ENCODE assay signal across 10 cellular contexts in the genomic region with DNA sequence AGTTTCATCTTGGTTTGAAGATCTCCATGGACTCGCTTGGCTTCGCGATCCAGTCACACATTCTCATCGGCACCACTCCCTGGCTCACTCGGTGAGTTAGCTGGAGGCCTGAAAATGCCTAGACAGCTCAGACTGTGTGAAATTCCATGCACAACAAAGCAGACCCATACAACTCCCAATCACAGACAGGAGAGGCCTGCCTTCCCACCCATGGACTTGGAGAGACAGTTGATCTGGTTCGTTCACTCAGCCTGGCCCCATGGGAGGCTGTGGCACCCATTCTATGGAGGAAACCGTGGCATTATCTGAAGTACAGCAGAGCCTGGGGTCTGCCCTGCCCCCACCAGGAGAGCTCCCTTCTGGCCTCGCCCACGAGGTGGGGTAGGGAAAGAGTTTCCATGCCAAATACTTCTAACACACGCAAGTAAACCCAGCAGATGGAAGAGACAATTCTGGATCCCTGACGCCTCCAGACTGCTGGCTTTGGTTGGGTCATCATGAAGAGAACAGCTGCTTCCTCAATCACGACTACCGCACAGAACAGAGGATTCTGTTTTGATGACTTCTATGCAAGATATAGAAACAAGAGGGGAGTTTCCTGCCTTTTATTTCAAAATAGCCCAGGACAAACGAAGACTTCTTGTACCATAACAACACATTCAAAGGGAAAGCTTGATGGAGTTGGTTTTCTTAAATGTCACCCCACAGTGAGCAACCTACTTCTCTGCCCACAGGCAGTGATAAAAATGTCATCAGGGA. TPM values are rescaled to one million over a fixed set of nuclear protein-coding genes. Genes with fewer than 3 reads are reported as not detected.
DNase-seq lines count a peak whose midpoint lies in the region; ATAC-seq and TF ChIP-seq lines count a peak whose summit lies in the region.
"Had no signal": no experiment of that assay in that cellular context is flagged by ENCODE, and none has a peak within 500 bp of the region (broad histone marks: within the 10 kb centered on the region; RNA-seq: fewer than 3 reads in every experiment).

No MANE protein-coding gene starts in this region.

- no peaks in the 10 kb centered on the region for H3K27me3 ChIP-seq in CD4-positive, CD25-positive, alpha-beta regulatory T cell (ENCODE audit: control insufficient read depth, insufficient read depth, low read length)
- no peaks in the 10 kb centered on the region for H3K27me3 ChIP-seq in neutrophil

- TF ChIP-seq CTCF in neutrophil (IDR thresholded peaks at IDR 0.05) = no peak

- peaks cover 23% of the 10 kb centered on the region for H3K36me3 Mint-ChIP-seq in CD4-positive, CD25-positive, alpha-beta regulatory T cell

- H3K27ac ChIP-seq in CD4-positive, CD25-positive, alpha-beta regulatory T cell (ENCODE audit: insufficient read depth, low read length, poor library complexity, severe bottlenecking) = peak overlapping the region; percentile 97
- H3K27ac ChIP-seq in neutrophil = peak overlapping the region; percentile 81

- DNase-seq in CD4-positive, CD25-positive, alpha-beta regulatory T cell = peak in 2 of 3 donors; percentile 50 to 68
- DNase-seq in MV-4-11 (lab: John Stamatoyannopoulos, UW) (peak; percentile 56), dermis blood vessel endothelial cell (peak; percentile 89), SW 1271 (lab: John Stamatoyannopoulos, UW) (no peak), HUDEP-2 (lab: John Stamatoyannopoulos, UW; ENCODE audit: unreplicated experiment in 76 of 76) (no peak), NCI-H2081 treated with DMSO at 0.1 percent for 48 hours (lab: John Stamatoyannopoulos, UW) (no peak)
- DNase-seq: cerebellar nuclear complex, NCI-H1436 treated with DMSO at 0.1 percent for 48 hours had no signal

- peak overlapping the region; percentile 59 for H3K4me3 ChIP-seq in CD4-positive, CD25-positive, alpha-beta regulatory T cell (ENCODE audit: low read depth, low read length)
- peak overlapping the region; percentile 3 to 28 for H3K4me3 ChIP-seq in neutrophil (ENCODE audit: low read depth in 1 of 2, low read length in 1 of 2)

- peaks cover 100% of the 10 kb centered on the region for H3K4me1 ChIP-seq in CD4-positive, CD25-positive, alpha-beta regulatory T cell (ENCODE audit: control insufficient read depth, insufficient read depth, low read length, poor library complexity, severe bottlenecking)
- H3K4me1 ChIP-seq in neutrophil (ENCODE audit: control insufficient read depth in 1 of 2, insufficient read depth in 1 of 2, low read depth in 1 of 2, low read length in 1 of 2) = peaks cover 45 to 48% of the 10 kb centered on the region in 2 experiments

- H3K27ac Mint-ChIP-seq in CD4-positive, CD25-positive, alpha-beta regulatory T cell = peak overlapping the region; percentile 86 to 97 (median 97)

- H3K27me3 Mint-ChIP-seq in CD4-positive, CD25-positive, alpha-beta regulatory T cell = no peaks in the 10 kb centered on the region

- peak; percentile 33 to 53 for ATAC-seq in CD4-positive, CD25-positive, alpha-beta regulatory T cell (ENCODE audit: low read depth in 2 of 2)
- no peak for ATAC-seq in GM21447 (IDR thresholded peaks at IDR 0.05; ENCODE audit: unreplicated experiment)

- H3K36me3 ChIP-seq in CD4-positive, CD25-positive, alpha-beta regulatory T cell (ENCODE audit: control insufficient read depth, insufficient read depth, low read length) = peaks cover 11% of the 10 kb centered on the region
- peaks cover 6% of the 10 kb centered on the region for H3K36me3 ChIP-seq in neutrophil

- H3K4me1 Mint-ChIP-seq in CD4-positive, CD25-positive, alpha-beta regulatory T cell = peaks cover 28 to 98% (median 84%) of the 10 kb centered on the region in 4 donors

- no peaks in the 10 kb centered on the region for H3K9me3 ChIP-seq in CD4-positive, CD25-positive, alpha-beta regulatory T cell (ENCODE audit: control insufficient read depth in 2 of 2, low read length in 2 of 2)
- H3K9me3 ChIP-seq in neutrophil = no peaks in the 10 kb centered on the region

- no peaks in the 10 kb centered on the region for H3K9me3 Mint-ChIP-seq in CD4-positive, CD25-positive, alpha-beta regulatory T cell

- peak overlapping the region; percentile 73 to 85 (median 80) for H3K4me3 Mint-ChIP-seq in CD4-positive, CD25-positive, alpha-beta regulatory T cell

RNA-seq across cellular contexts. Expression of a gene that starts 15.9 kb away (rescaled TPM):
- total RNA-seq in CD4-positive, CD25-positive, alpha-beta regulatory T cell = 116 TPM
- polyA plus RNA-seq in CD4-positive, CD25-positive, alpha-beta regulatory T cell = 10 to 100 TPM in 3 of 4 donors, 1 to 10 TPM in 1; 5.8 to 22.2 (median 14.4) TPM
- total RNA-seq in dermis blood vessel endothelial cell = 30.5 and 36.5 TPM in 2 replicates

Comparison
In these comparisons a context has a peak if more than half of its experiments do, and no peak if none do; other contexts are left out.
1. DNase-seq: peak in CD4-positive, CD25-positive, alpha-beta regulatory T cell (2 of 3), MV-4-11 (single experiment) and dermis blood vessel endothelial cell (single experiment); none in SW 1271 (0 of 2), HUDEP-2 (0 of 76) and NCI-H2081 treated with DMSO at 0.1 percent for 48 hours (single experiment).